In the genomic region with DNA sequence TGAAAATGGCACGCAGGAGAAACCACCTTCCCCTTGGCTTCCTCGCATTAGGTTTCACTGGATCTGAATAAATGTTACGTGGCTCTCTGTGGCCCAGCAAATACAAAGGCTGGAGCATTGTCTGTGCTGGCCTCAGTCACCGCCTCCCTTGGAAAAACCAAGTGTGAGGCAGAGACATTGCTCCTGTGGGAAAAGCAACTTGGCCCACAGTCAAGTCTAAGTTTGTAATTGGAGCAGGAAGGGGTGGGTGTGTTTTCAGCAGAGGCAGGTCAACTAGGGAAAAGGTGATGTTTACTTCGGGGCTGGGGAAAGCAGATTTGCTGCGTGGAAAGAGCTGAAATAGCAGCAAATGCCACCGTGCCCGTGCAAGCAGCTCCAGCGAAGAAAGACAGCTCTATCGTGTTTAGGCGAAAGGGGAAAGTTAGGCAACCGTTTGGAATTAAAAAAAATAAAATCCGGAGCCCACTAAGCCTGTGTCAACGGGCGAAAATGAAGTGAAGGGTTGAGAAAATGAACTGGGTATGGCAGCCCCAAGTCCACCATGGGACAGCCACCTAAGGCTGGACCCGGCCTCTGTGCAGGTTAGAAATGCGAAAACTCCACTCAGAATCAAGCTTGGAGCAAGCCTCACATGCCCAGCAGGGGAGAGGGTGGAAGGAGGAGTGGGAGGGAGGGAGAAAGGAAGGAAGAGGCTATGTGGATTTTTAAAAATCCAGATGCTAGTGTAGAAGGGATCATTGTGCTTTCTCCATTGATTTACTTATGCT, we compare ENCODE assay signal across 12 cellular contexts.
DNase-seq lines count a peak whose midpoint lies in the region; ATAC-seq and FAIRE-seq lines count a peak whose summit lies in the region.
"Had no signal": no experiment of that assay in that cellular context is flagged by ENCODE, and none has a peak within 500 bp of the region (broad histone marks: within the 10 kb centered on the region; RNA-seq: fewer than 3 reads in every experiment).

No MANE protein-coding gene starts in this region.

- H3K27ac ChIP-seq in cingulate gyrus (ENCODE audit: low read depth, low read length), result peak overlapping the region; percentile 34
- H3K27ac ChIP-seq in mesenchymal stem cell (ENCODE audit: low read length, poor library complexity, severe bottlenecking), result no peak overlapping the region

- H3K36me3 ChIP-seq in mesenchymal stem cell (ENCODE audit: control insufficient read depth in 1 of 2, insufficient read depth in 2 of 2, low read depth in 1 of 2, low read length in 2 of 2), result no peaks in the 10 kb centered on the region

- no peak overlapping the region for H3K4me2 ChIP-seq in mesenchymal stem cell (ENCODE audit: low read length, poor library complexity, severe bottlenecking)

- no peak overlapping the region for H2BK12ac ChIP-seq in mesenchymal stem cell (ENCODE audit: low read length in 2 of 2)

- no peak overlapping the region for H2BK120ac ChIP-seq in mesenchymal stem cell (ENCODE audit: low read depth, low read length)

- H2BK15ac ChIP-seq in mesenchymal stem cell (ENCODE audit: low read depth, poor library complexity, severe bottlenecking), result no peak overlapping the region

- no peak overlapping the region for H2AK5ac ChIP-seq in mesenchymal stem cell (ENCODE audit: low read length, severe bottlenecking)

- H2BK5ac ChIP-seq in mesenchymal stem cell (ENCODE audit: low read depth, low read length, poor library complexity, severe bottlenecking), result no peak overlapping the region

- H3K27me3 ChIP-seq in mesenchymal stem cell (ENCODE audit: control insufficient read depth in 1 of 2, insufficient read depth in 1 of 2, low read length in 2 of 2), result peaks cover 0 to 24% of the 10 kb centered on the region in 2 experiments

- 89% methylated on average over 17 of the region's 17 CpGs for WGBS in mesenchymal stem cell

- intact Hi-C loops in Right ventricle myocardium inferior (cut with DNase I) (no loop called here), cardiac septum (cut with DNase I) (no loop called here)

- FAIRE-seq in urothelium cell line (lab: Jason Lieb, UNC), result no peak
- FAIRE-seq: GM12878 had no signal

- H3K18ac ChIP-seq in mesenchymal stem cell (ENCODE audit: low read depth in 1 of 2, low read length in 2 of 2), result no peak overlapping the region

- no peak overlapping the region for H3K4ac ChIP-seq in mesenchymal stem cell (ENCODE audit: low read depth in 1 of 2, low read length in 2 of 2)

- no peaks in the 10 kb centered on the region for H3K4me1 ChIP-seq in mesenchymal stem cell (ENCODE audit: control insufficient read depth, insufficient read depth, low read depth, low read length)

- H3K79me1 ChIP-seq in mesenchymal stem cell (replicated peaks; ENCODE audit: low read length, poor library complexity, severe bottlenecking), result no peaks in the 10 kb centered on the region

- H3K9me3 ChIP-seq in mesenchymal stem cell (ENCODE audit: control insufficient read depth, low read length), result no peaks in the 10 kb centered on the region

- ATAC-seq in Right ventricle myocardium inferior (peak; percentile 86), HG03432 (IDR thresholded peaks at IDR 0.05; ENCODE audit: unreplicated experiment) (no peak), HG03521 (IDR thresholded peaks at IDR 0.05; ENCODE audit: unreplicated experiment) (no peak)
- ATAC-seq: GM12878 had no signal

- H3K23ac ChIP-seq in mesenchymal stem cell (ENCODE audit: low read length in 2 of 2), result no peak overlapping the region

- DNase-seq in Right ventricle myocardium inferior (ENCODE audit: missing footprints) (no peak), cardiac septum (ENCODE audit: low spot score) (no peak), mesenchymal stem cell (no peak), urothelium cell line (ENCODE audit: low spot score) (peak; percentile 52)
- no peak for DNase-seq in activated naive CD4-positive, alpha-beta T cell treated with anti-CD3 and anti-CD28 coated beads, Interleukin-2, amount 50 U/mL, for 16 hours
- DNase-seq: activated CD8-positive, alpha-beta memory T cell treated with anti-CD3 and anti-CD28 coated beads, Interleukin-2, amount 50 U/mL, for 4 hours; posterior cingulate gyrus; stimulated activated naive CD4-positive, alpha-beta T cell treated with Interleukin-2 at 50 U/mL for 16 hours had no signal

- no peak overlapping the region for H4K91ac ChIP-seq in mesenchymal stem cell (ENCODE audit: low read length)

- H3K9ac ChIP-seq in mesenchymal stem cell (ENCODE audit: low read length), result peak overlapping the region; percentile 31

- no peak overlapping the region for H2AFZ ChIP-seq in mesenchymal stem cell (ENCODE audit: low read depth, low read length)

- H3K4me3 ChIP-seq in mesenchymal stem cell (ENCODE audit: insufficient read depth in 1 of 2, low read depth in 1 of 2, low read length in 2 of 2), result peak overlapping the region in 1 of 2 experiments; percentile 63
- H3K4me3 ChIP-seq: GM12878 had no signal

- H3K14ac ChIP-seq in mesenchymal stem cell (ENCODE audit: low read length in 2 of 2), result no peak overlapping the region

- no peak overlapping the region for H4K8ac ChIP-seq in mesenchymal stem cell (ENCODE audit: low read length)
